ENCODE assay signal across 20 cellular contexts in the genomic region with DNA sequence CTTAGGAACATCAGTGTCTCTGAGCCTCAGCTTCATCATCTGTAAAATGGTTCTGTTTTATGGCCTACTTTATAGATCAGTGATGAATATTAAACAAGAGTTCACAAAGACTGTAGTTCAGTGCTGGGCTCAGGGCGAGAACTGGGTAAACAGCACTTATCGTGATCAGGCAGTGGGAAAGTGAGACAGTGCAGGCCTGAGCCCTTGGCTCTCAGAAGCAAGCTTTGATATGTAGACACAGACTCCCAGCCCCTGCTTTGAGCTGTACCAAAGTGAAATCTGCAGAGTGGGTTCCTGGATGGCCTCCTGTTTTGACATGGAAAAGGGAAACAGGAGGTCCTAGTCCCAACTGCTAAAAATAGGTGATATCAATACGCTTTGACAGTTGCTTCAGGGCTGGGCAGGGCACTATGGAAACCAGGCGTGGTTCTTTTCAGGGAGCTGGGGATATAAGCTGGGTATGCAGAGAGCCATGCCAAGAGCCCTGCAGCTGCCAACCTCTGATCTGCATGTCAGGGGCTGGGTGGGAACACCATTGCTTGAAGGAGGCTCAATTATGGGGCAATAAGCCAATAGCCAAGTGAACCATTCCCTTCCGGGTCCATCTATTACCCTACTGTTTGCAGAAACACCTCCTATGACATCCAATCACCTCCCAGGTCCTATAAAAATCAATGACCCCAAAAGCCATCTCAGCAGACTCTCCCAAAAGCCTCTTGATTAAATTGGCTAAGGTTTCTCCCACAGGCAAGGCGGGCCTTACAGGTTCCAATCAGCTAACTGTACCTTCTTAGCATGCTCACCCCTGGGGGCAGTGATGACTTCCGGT. TPM values are rescaled to one million over a fixed set of nuclear protein-coding genes. Genes with fewer than 3 reads are reported as not detected.
DNase-seq lines count a peak whose midpoint lies in the region; ATAC-seq and TF ChIP-seq lines count a peak whose summit lies in the region.
"Had no signal": no experiment of that assay in that cellular context is flagged by ENCODE, and none has a peak within 500 bp of the region (broad histone marks: within the 10 kb centered on the region; RNA-seq: fewer than 3 reads in every experiment).

No MANE protein-coding gene starts in this region.

- H3K9me3 Mint-ChIP-seq in activated CD4-positive, alpha-beta memory T cell treated with anti-CD3 and anti-CD28 coated beads for 36 hours = no peaks in the 10 kb centered on the region
- H3K9me3 Mint-ChIP-seq in immature natural killer cell = no peaks in the 10 kb centered on the region
- H3K9me3 Mint-ChIP-seq: memory B cell; neural crest cell; stimulated activated naive CD8-positive, alpha-beta T cell treated with anti-CD3 and anti-CD28 coated beads, Interleukin-15, amount 100 ng/mL, for 72 hours had no signal

- CTCF ChIA-PET in activated CD4-positive, alpha-beta memory T cell treated with anti-CD3 and anti-CD28 coated beads for 36 hours (lab: Charles Lee) = no interaction called here

- H3K27me3 ChIP-seq in heart left ventricle = no peaks in the 10 kb centered on the region
- no peaks in the 10 kb centered on the region for H3K27me3 ChIP-seq in muscle layer of colon (ENCODE audit: control insufficient read depth in 1 of 2, insufficient read depth in 2 of 2, low read length in 2 of 2)
- no peaks in the 10 kb centered on the region for H3K27me3 ChIP-seq in dorsolateral prefrontal cortex

- H3K36me3 ChIP-seq in heart left ventricle (no peaks in the 10 kb centered on the region), muscle layer of colon (ENCODE audit: insufficient read depth, low read length) (no peaks in the 10 kb centered on the region)

- 59 to 63% (median 62%) methylated on average over 7 of the region's 7 CpGs for whole genome bisulfite sequencing in heart left ventricle, 4 donors

- TF ChIP-seq POLR2A in heart left ventricle (IDR thresholded peaks at IDR 0.05) = no peak

- H3K27ac ChIP-seq in heart left ventricle (peak overlapping the region in 9 of 12 donors; percentile 10 to 59 (median 43)), muscle layer of colon (ENCODE audit: low read depth, low read length) (peak overlapping the region; percentile 24), dorsolateral prefrontal cortex (no peak overlapping the region)
- H3K27ac ChIP-seq: C4-2B, PC-9 had no signal

- H3K4me1 ChIP-seq in heart left ventricle = peaks cover 0 to 29% (median 7%) of the 10 kb centered on the region in 12 donors
- peaks cover 16% of the 10 kb centered on the region for H3K4me1 ChIP-seq in muscle layer of colon (ENCODE audit: insufficient read depth, low read length)

- H3K4me3 ChIP-seq in heart left ventricle = no peak overlapping the region
- H3K4me3 ChIP-seq in muscle layer of colon (ENCODE audit: low read depth in 1 of 2, low read length in 2 of 2) = no peak overlapping the region
- H3K4me3 ChIP-seq in dorsolateral prefrontal cortex = no peak overlapping the region
- H3K4me3 ChIP-seq: PC-9 had no signal

- no peaks in the 10 kb centered on the region for H3K9me3 ChIP-seq in heart left ventricle
- H3K9me3 ChIP-seq in muscle layer of colon (ENCODE audit: low read length) = no peaks in the 10 kb centered on the region

- H3K4me1 Mint-ChIP-seq in activated CD4-positive, alpha-beta memory T cell treated with anti-CD3 and anti-CD28 coated beads for 36 hours (ENCODE audit: low read depth) = no peaks in the 10 kb centered on the region
- no peaks in the 10 kb centered on the region for H3K4me1 Mint-ChIP-seq in immature natural killer cell
- H3K4me1 Mint-ChIP-seq: memory B cell had no signal

- ATAC-seq in heart left ventricle = peak; percentile 60 to 71 (median 65)
- no peak for ATAC-seq in HG02884 (IDR thresholded peaks at IDR 0.05; ENCODE audit: unreplicated experiment)
- ATAC-seq: stimulated activated naive CD8-positive, alpha-beta T cell treated with anti-CD3 and anti-CD28 coated beads, Interleukin-15, amount 100 ng/mL, for 72 hours had no signal

- DNase-seq in COR-L47 (lab: John Stamatoyannopoulos, UW) (peak; percentile 18), NCI-H2029 treated with DMSO at 0.1 percent for 48 hours (lab: John Stamatoyannopoulos, UW) (peak; percentile 82), heart left ventricle (no peak), dorsolateral prefrontal cortex (no peak), immature natural killer cell (no peak)
- no peak for DNase-seq in activated CD4-positive, alpha-beta memory T cell treated with anti-CD3 and anti-CD28 coated beads for 36 hours
- DNase-seq: ACHN; activated CD4-positive, CD25-positive, alpha-beta regulatory T cell treated with anti-CD3 and anti-CD28 coated beads, Interleukin-2, amount 50 U/mL, for 72 hours; activated effector memory CD4-positive, alpha-beta T cell treated with anti-CD3 and anti-CD28 coated beads, Interleukin-2, amount 50 U/mL, for 16 hours; NCI-H1436 treated with DMSO at 0.1 percent for 48 hours; NCI-H526 treated with DMSO at 0.1 percent for 48 hours; PC-9; retina; stimulated activated CD4-positive, alpha-beta T cell treated with anti-CD3 and anti-CD28 coated beads, Interleukin-1b, Interleukin-23, amount 100 ng/mL, for 48 hours; stimulated activated naive CD8-positive, alpha-beta T cell treated with anti-CD3 and anti-CD28 coated beads, Interleukin-15, amount 100 ng/mL, for 72 hours had no signal

- intact Hi-C loops in heart left ventricle (cut with DNase I) = no loop called here
- intact Hi-C loops in activated CD4-positive, alpha-beta memory T cell treated with anti-CD3 and anti-CD28 coated beads for 36 hours (cut with micrococcal nuclease) = no loop called here
- intact Hi-C loops in dorsolateral prefrontal cortex (cut with DNase I) = no loop called here

- no peak overlapping the region for H3K27ac Mint-ChIP-seq in activated CD4-positive, alpha-beta memory T cell treated with anti-CD3 and anti-CD28 coated beads for 36 hours
- H3K27ac Mint-ChIP-seq in immature natural killer cell = no peak overlapping the region
- H3K27ac Mint-ChIP-seq: memory B cell had no signal

- POLR2A ChIA-PET in activated CD4-positive, alpha-beta memory T cell treated with anti-CD3 and anti-CD28 coated beads for 36 hours (lab: Charles Lee) = interaction anchor here (0.6 kb wide), 1 partner anchor 1802 kb away, joined by 3 read pairs; no protein-coding TSS in a partner anchor

- peaks cover 7% of the 10 kb centered on the region for H3K27me3 Mint-ChIP-seq in activated CD4-positive, alpha-beta memory T cell treated with anti-CD3 and anti-CD28 coated beads for 36 hours
- peaks cover 3 to 12% (median 4%) of the 10 kb centered on the region in 3 donors for H3K27me3 Mint-ChIP-seq in immature natural killer cell (ENCODE audit: low read depth in 3 of 3)

- no peak overlapping the region for H3K9ac ChIP-seq in muscle layer of colon (ENCODE audit: low read length)

- no peak overlapping the region for H3K4me3 Mint-ChIP-seq in activated CD4-positive, alpha-beta memory T cell treated with anti-CD3 and anti-CD28 coated beads for 36 hours
- no peak overlapping the region for H3K4me3 Mint-ChIP-seq in immature natural killer cell
- H3K4me3 Mint-ChIP-seq: memory B cell; neural crest cell; stimulated activated naive CD8-positive, alpha-beta T cell treated with anti-CD3 and anti-CD28 coated beads, Interleukin-15, amount 100 ng/mL, for 72 hours had no signal

- no peak for TF ChIP-seq CTCF in heart left ventricle (IDR thresholded peaks at IDR 0.05)
- no peak for TF ChIP-seq CTCF in dorsolateral prefrontal cortex (IDR thresholded peaks at IDR 0.05 in 54 of 56, conservative IDR thresholded peaks at IDR 0.05 in 2 of 56; ENCODE audit: low read depth in 1 of 56, partially characterized antibody in 56 of 56)

- no peaks in the 10 kb centered on the region for H3K36me3 Mint-ChIP-seq in activated CD4-positive, alpha-beta memory T cell treated with anti-CD3 and anti-CD28 coated beads for 36 hours
- H3K36me3 Mint-ChIP-seq in immature natural killer cell = no peaks in the 10 kb centered on the region
- H3K36me3 Mint-ChIP-seq: memory B cell had no signal

RNA-seq across cellular contexts. Expression of gene EPB41L4B, which starts 45.9 kb away (rescaled TPM):
- total RNA-seq in heart left ventricle = 10 to 100 TPM in 5 of 9 donors, 1 to 10 TPM in 4; 3.8 to 16.5 (median 10.1) TPM
- 1 to 10 TPM in 1 of 2 donors, under 1 TPM in 1; 0.71 to 3.4 TPM for polyA plus RNA-seq in heart left ventricle
- under 1 TPM; 0.17 to 0.21 TPM for total RNA-seq in activated CD4-positive, alpha-beta memory T cell treated with anti-CD3 and anti-CD28 coated beads for 36 hours
- total RNA-seq in dorsolateral prefrontal cortex = 10 to 100 TPM in 119 of 120 experiments, 1 to 10 TPM in 1; 9.2 to 51.1 (median 29.8) TPM
- not detected for polyA plus RNA-seq in immature natural killer cell

Comparison
In these comparisons a context has a peak if more than half of its experiments do, and no peak if none do; other contexts are left out.
1. DNase-seq: peak in COR-L47 (single experiment) and NCI-H2029 treated with DMSO at 0.1 percent for 48 hours (single experiment); none in heart left ventricle (0 of 5), activated CD4-positive, alpha-beta memory T cell treated with anti-CD3 and anti-CD28 coated beads for 36 hours (single experiment), dorsolateral prefrontal cortex (0 of 10) and immature natural killer cell (0 of 3).
2. H3K27ac ChIP-seq: peak in heart left ventricle (9 of 12) and muscle layer of colon (single experiment); none in dorsolateral prefrontal cortex (0 of 59).